Comparison of ENCODE assay signal across 9 cellular contexts in genomic region chr19:14435320-14436050, GRCh38. TPM values are rescaled to one million over a fixed set of nuclear protein-coding genes. Genes with fewer than 3 reads are reported as not detected.
DNase-seq lines count a peak whose midpoint lies in the region; ATAC-seq and TF ChIP-seq lines count a peak whose summit lies in the region.
"Had no signal": no experiment of that assay in that cellular context is flagged by ENCODE, and none has a peak within 500 bp of the region (broad histone marks: within the 10 kb centered on the region; RNA-seq: fewer than 3 reads in every experiment).

No MANE protein-coding gene starts in this region.

- peaks cover 28 to 53% of the 10 kb centered on the region in 2 donors for H3K4me1 ChIP-seq in adrenal gland (replicated peaks in 1 of 2)
- peaks cover 25 to 85% of the 10 kb centered on the region in 2 donors for H3K4me1 ChIP-seq in left lung
- H3K4me1 ChIP-seq in subcutaneous abdominal adipose tissue (ENCODE audit: control insufficient read depth in 5 of 5, insufficient read depth in 5 of 5, low read length in 5 of 5) = peaks cover 6 to 63% (median 52%) of the 10 kb centered on the region in 5 donors

- H3K36me3 ChIP-seq in adrenal gland (replicated peaks in 1 of 2) = no peaks in the 10 kb centered on the region
- H3K36me3 ChIP-seq in left lung = peaks cover 0 to 6% of the 10 kb centered on the region in 2 donors
- H3K36me3 ChIP-seq in subcutaneous abdominal adipose tissue (ENCODE audit: control insufficient read depth in 5 of 5, insufficient read depth in 5 of 5, low read length in 5 of 5) = peaks cover 0 to 5% (median 0%) of the 10 kb centered on the region in 5 donors

- peak overlapping the region; percentile 82 for H3K4me3 Mint-ChIP-seq in T-helper 2 cell treated with Interferon-gamma antibody and Interleukin-4, amounts not matched to agents 5 μg/mL and 100 μg/mL, for 36 hours

- peak overlapping the region in 3 of 5 donors; percentile 51 to 90 (median 90) for H3K9ac ChIP-seq in subcutaneous abdominal adipose tissue (ENCODE audit: low read length in 5 of 5)

- H3K27me3 ChIP-seq in adrenal gland (no peaks in the 10 kb centered on the region), left lung (no peaks in the 10 kb centered on the region), subcutaneous abdominal adipose tissue (ENCODE audit: control insufficient read depth in 5 of 5, insufficient read depth in 4 of 5, low read length in 5 of 5) (no peaks in the 10 kb centered on the region)

- DNase-seq in T-helper 2 cell treated with Interferon-gamma antibody and Interleukin-4, amounts not matched to agents 5 μg/mL and 100 μg/mL, for 36 hours (ENCODE audit: low spot score) = no peak
- no peak for DNase-seq in T-helper 2 cell
- DNase-seq in adrenal gland = no peak
- DNase-seq in left lung = no peak
- DNase-seq: central memory CD4-positive, alpha-beta T cell had no signal

- H3K27ac ChIP-seq in adrenal gland = peak overlapping the region; percentile 48 to 94 (median 80)
- peak overlapping the region; percentile 79 to 85 for H3K27ac ChIP-seq in left lung
- H3K27ac ChIP-seq in subcutaneous abdominal adipose tissue (ENCODE audit: low read depth, low read length) = peak overlapping the region; percentile 82

- TF ChIP-seq POLR2A in adrenal gland (IDR thresholded peaks at IDR 0.05) = no peak

- H3K9me3 Mint-ChIP-seq in T-helper 2 cell treated with Interferon-gamma antibody and Interleukin-4, amounts not matched to agents 5 μg/mL and 100 μg/mL, for 36 hours = no peaks in the 10 kb centered on the region

- H3K4me1 Mint-ChIP-seq in T-helper 2 cell treated with Interferon-gamma antibody and Interleukin-4, amounts not matched to agents 5 μg/mL and 100 μg/mL, for 36 hours (ENCODE audit: low read depth) = peaks cover 38% of the 10 kb centered on the region

- peaks cover 16% of the 10 kb centered on the region for H3K36me3 Mint-ChIP-seq in T-helper 2 cell treated with Interferon-gamma antibody and Interleukin-4, amounts not matched to agents 5 μg/mL and 100 μg/mL, for 36 hours (ENCODE audit: low read depth)

- H3K4me3 ChIP-seq in adrenal gland (peak overlapping the region in 1 of 4 donors; percentile 90), left lung (peak overlapping the region in 1 of 2 donors; percentile 93), subcutaneous abdominal adipose tissue (ENCODE audit: low read depth in 1 of 5, low read length in 5 of 5) (peak overlapping the region in 3 of 5 donors; percentile 76 to 81 (median 78))

- ATAC-seq in left lung (no peak), HG02885 (IDR thresholded peaks at IDR 0.05; ENCODE audit: poor library complexity, unreplicated experiment) (no peak), GM21576 (IDR thresholded peaks at IDR 0.05; ENCODE audit: unreplicated experiment) (no peak), GM21515 (IDR thresholded peaks at IDR 0.05; ENCODE audit: unreplicated experiment) (no peak)

- peak overlapping the region; percentile 78 for H3K27ac Mint-ChIP-seq in T-helper 2 cell treated with Interferon-gamma antibody and Interleukin-4, amounts not matched to agents 5 μg/mL and 100 μg/mL, for 36 hours

- peaks cover 4% of the 10 kb centered on the region for H3K27me3 Mint-ChIP-seq in T-helper 2 cell treated with Interferon-gamma antibody and Interleukin-4, amounts not matched to agents 5 μg/mL and 100 μg/mL, for 36 hours (ENCODE audit: low read depth)

- TF ChIP-seq CTCF in adrenal gland (IDR thresholded peaks at IDR 0.05) = no peak
- no peak for TF ChIP-seq CTCF in left lung (IDR thresholded peaks at IDR 0.05)

- 46 to 70% (median 65%) methylated on average over 15 to 17 of the region's 17 CpGs for WGBS in adrenal gland, 4 donors

- intact Hi-C loops in adrenal gland (cut with DNase I) = no loop called here
- intact Hi-C loops in left lung (cut with DNase I) = no loop called here

- H3K9me3 ChIP-seq in adrenal gland (replicated peaks in 1 of 3) (no peaks in the 10 kb centered on the region), left lung (no peaks in the 10 kb centered on the region), subcutaneous abdominal adipose tissue (ENCODE audit: control insufficient read depth in 5 of 5, low read length in 5 of 5) (no peaks in the 10 kb centered on the region)

RNA-seq across cellular contexts. Expression of gene PKN1, which starts 2.4 kb away (rescaled TPM):
- 100 to 1,000 TPM in 7 of 8 donors, 10 to 100 TPM in 1; 97.5 to 184 (median 137) TPM for total RNA-seq in adrenal gland
- polyA plus RNA-seq in adrenal gland = 100 to 1,000 TPM in 2 of 3 donors, 10 to 100 TPM in 1; 27.5 to 209 (median 118) TPM
- total RNA-seq in left lung = 100 to 1,000 TPM; 125 to 190 TPM

RNA-seq across cellular contexts. Expression of gene DDX39A, which starts 16.3 kb away (rescaled TPM):
- total RNA-seq in adrenal gland (10 to 100 TPM; 30.7 to 60.7 (median 40.9) TPM), left lung (10 to 100 TPM; 42.5 to 90.1 TPM)
- polyA plus RNA-seq in adrenal gland = 100 to 1,000 TPM in 2 of 3 donors, 10 to 100 TPM in 1; 26.7 to 262 (median 126) TPM

RNA-seq across cellular contexts. Expression of gene PTGER1, which starts 39.7 kb away (rescaled TPM):
- total RNA-seq in adrenal gland = 1 to 10 TPM; 2.0 to 9.8 (median 4.0) TPM
- polyA plus RNA-seq in adrenal gland = 1 to 10 TPM in 2 of 3 donors, not detected in 1; 1.9 to 4.8 TPM
- total RNA-seq in left lung = 1 to 10 TPM in 1 of 2 donors, under 1 TPM in 1; 0.76 to 3.6 TPM

RNA-seq across cellular contexts. Expression of gene ADGRE5, which starts 54.2 kb away (rescaled TPM):
- total RNA-seq in adrenal gland (100 to 1,000 TPM in 1 of 8 donors, 10 to 100 TPM in 7; 26.8 to 103 (median 71.5) TPM), left lung (100 to 1,000 TPM; 173 to 237 TPM)
- 10 to 100 TPM; 11.7 to 25.8 (median 15.9) TPM for polyA plus RNA-seq in adrenal gland
